In the genomic region with DNA sequence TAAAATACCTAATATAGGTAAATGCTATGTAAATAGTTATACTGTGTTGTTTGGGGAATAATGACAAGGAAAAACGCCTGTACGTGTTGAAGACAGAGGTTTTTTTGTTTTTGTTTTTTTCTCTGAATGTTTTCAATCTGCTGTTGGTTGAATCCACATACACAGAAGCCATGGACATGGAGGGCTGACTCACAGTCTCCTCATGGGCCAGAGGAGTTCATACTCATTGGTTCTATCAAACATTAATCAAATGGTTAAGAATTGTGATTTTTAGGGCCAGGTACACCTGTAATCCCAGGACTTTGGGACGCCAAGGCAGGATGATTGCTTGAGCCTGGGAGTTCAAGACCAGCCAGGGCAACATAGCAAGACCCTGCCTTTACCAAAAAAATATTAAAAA, we compare ENCODE assay signal across 1 cellular context.
TF ChIP-seq lines count a peak whose summit lies in the region.

No MANE protein-coding gene starts in this region.

TF ChIP-seq in HEK293, 187 proteins besides CTCF, POLR2A, EP300 and RAD21:
- TF ChIP-seq, protein P1, sequence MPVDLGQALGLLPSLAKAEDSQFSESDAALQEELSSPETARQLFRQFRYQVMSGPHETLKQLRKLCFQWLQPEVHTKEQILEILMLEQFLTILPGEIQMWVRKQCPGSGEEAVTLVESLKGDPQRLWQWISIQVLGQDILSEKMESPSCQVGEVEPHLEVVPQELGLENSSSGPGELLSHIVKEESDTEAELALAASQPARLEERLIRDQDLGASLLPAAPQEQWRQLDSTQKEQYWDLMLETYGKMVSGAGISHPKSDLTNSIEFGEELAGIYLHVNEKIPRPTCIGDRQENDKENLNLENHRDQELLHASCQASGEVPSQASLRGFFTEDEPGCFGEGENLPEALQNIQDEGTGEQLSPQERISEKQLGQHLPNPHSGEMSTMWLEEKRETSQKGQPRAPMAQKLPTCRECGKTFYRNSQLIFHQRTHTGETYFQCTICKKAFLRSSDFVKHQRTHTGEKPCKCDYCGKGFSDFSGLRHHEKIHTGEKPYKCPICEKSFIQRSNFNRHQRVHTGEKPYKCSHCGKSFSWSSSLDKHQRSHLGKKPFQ (tag by site-specific recombination; IDR thresholded peaks at IDR 0.05) = no peak
- TF ChIP-seq ZSCAN23 (tag by site-specific recombination; IDR thresholded peaks at IDR 0.05) = no peak
- 0 out of 2 replicates have a peak, but pooled peaks have one; percentile 12 for TF ChIP-seq ZNF121 (tag by site-specific recombination; IDR thresholded peaks at IDR 0.05)
TF ChIP-seq in HEK293: peak in this region for 1.
